In genomic region chr6:35294308-35294945, GRCh38 we compare ENCODE assay signal across 9 cellular contexts. TPM values are rescaled to one million over a fixed set of nuclear protein-coding genes. Genes with fewer than 3 reads are reported as not detected.
DNase-seq lines count a peak whose midpoint lies in the region; TF ChIP-seq lines count a peak whose summit lies in the region.
"Had no signal": no experiment of that assay in that cellular context is flagged by ENCODE, and none has a peak within 500 bp of the region (broad histone marks: within the 10 kb centered on the region; RNA-seq: fewer than 3 reads in every experiment).

No MANE protein-coding gene starts in this region.

- H3K4me3 ChIP-seq in A673 (ENCODE audit: low read depth, low read length, poor library complexity, severe bottlenecking) = no peak overlapping the region
- H3K4me3 ChIP-seq in GM12875 (ENCODE audit: low read depth, low read length) = no peak overlapping the region
- no peak overlapping the region for H3K4me3 ChIP-seq in fibroblast of the aortic adventitia (ENCODE audit: low read depth, low read length)
- no peak overlapping the region for H3K4me3 ChIP-seq in ovary

- WGBS in ovary, 3 donors = 56 to 61% (median 57%) methylated on average over 10 of the region's 10 CpGs

- H3K27me3 ChIP-seq in A673 (replicated peaks; ENCODE audit: insufficient read depth, low read depth, low read length, poor library complexity) (no peaks in the 10 kb centered on the region), ovary (no peaks in the 10 kb centered on the region)

- CTCF ChIA-PET in A673 (lab: Charles Lee) = interaction anchor here (1.0 kb wide), 1 partner anchor 155 kb away, joined by 3 read pairs; no protein-coding TSS in a partner anchor

- no TSS peak for BruUV-seq in A673 (replicated peaks; lab: Mats Ljungman, UMichigan)

- POLR2A ChIA-PET in A673 (lab: Charles Lee; ENCODE audit: low non-redundant PET) = no interaction called here

- H3K9me3 ChIP-seq in A673 (ENCODE audit: low read depth, low read length, poor library complexity, severe bottlenecking) (no peaks in the 10 kb centered on the region), ovary (no peaks in the 10 kb centered on the region)

- no peak overlapping the region for H3K27ac ChIP-seq in A673 (ENCODE audit: low read depth, low read length, poor library complexity, severe bottlenecking)
- H3K27ac ChIP-seq in ovary = no peak overlapping the region
- H3K27ac ChIP-seq: epithelial cell of prostate had no signal

- H3K36me3 ChIP-seq in A673 (ENCODE audit: insufficient read depth, low read length, poor library complexity, severe bottlenecking) = peaks cover 16% of the 10 kb centered on the region
- H3K36me3 ChIP-seq in ovary = no peaks in the 10 kb centered on the region

- TF ChIP-seq POLR2A in ovary (IDR thresholded peaks at IDR 0.05) = no peak

- TF ChIP-seq EP300 in ovary (IDR thresholded peaks at IDR 0.05) = no peak

- DNase-seq in A673 (ENCODE audit: low spot score) = peak; percentile 48
- DNase-seq in NCI-H345 treated with DMSO at 0.1 percent for 48 hours (lab: John Stamatoyannopoulos, UW; ENCODE audit: unreplicated experiment) = peak; percentile 4
- DNase-seq in activated CD8-positive, alpha-beta memory T cell treated with anti-CD3 and anti-CD28 coated beads, Interleukin-2, amount 50 U/mL, for 4 hours = peak; percentile 51
- DNase-seq in fibroblast of the aortic adventitia (ENCODE audit: low read depth) = peak; percentile 39
- DNase-seq in ovary = peak in 1 of 5 donors; percentile 4
- DNase-seq in NCI-H1048 (lab: John Stamatoyannopoulos, UW) = no peak
- DNase-seq in GM19238 (ENCODE audit: insufficient read length, low spot score) = no peak

- H3K4me1 ChIP-seq in A673 (ENCODE audit: insufficient read depth, low read length, poor library complexity, severe bottlenecking) (no peaks in the 10 kb centered on the region), ovary (ENCODE audit: insufficient read depth) (peaks cover 4% of the 10 kb centered on the region)

- intact Hi-C loops in A673 (cut with micrococcal nuclease; ENCODE audit: unreplicated experiment) (loop anchor here (1.0 kb wide), 1 partner anchor 155 kb away; no protein-coding TSS in a partner anchor), ovary (cut with DNase I) (no loop called here)

- TF ChIP-seq CTCF in A673 (conservative IDR thresholded peaks at IDR 0.05; ENCODE audit: low read depth, low read length) = peak; percentile 78
- peak; percentile 84 for TF ChIP-seq CTCF in GM12875 (IDR thresholded peaks at IDR 0.05; ENCODE audit: borderline replicate concordance, insufficient read depth, low read depth, low read length)
- TF ChIP-seq CTCF in fibroblast of the aortic adventitia (IDR thresholded peaks at IDR 0.05; ENCODE audit: insufficient read depth, low read length) = peak; percentile 74
- peak in 2 of 3 donors; percentile 23 to 37 for TF ChIP-seq CTCF in ovary (IDR thresholded peaks at IDR 0.05)

RNA-seq across cellular contexts. Expression of gene DEF6, which starts 3.2 kb away (rescaled TPM):
- total RNA-seq in A673 (2021) = 0.37 and 0.44 TPM in 2 replicates
- total RNA-seq in fibroblast of the aortic adventitia (ENCODE audit: low replicate concordance) = 0.18 and 1.1 TPM in 2 replicates
- total RNA-seq in ovary = 1 to 10 TPM; 2.3 to 6.6 (median 3.1) TPM
- 1 to 10 TPM; 1.5 to 2.7 TPM for polyA plus RNA-seq in ovary

RNA-seq across cellular contexts. Expression of gene ZNF76, which starts 34.9 kb away (rescaled TPM):
- total RNA-seq in A673 (2021) (28.7 and 36.0 TPM in 2 replicates), fibroblast of the aortic adventitia (ENCODE audit: low replicate concordance) (5.9 and 18.4 TPM in 2 replicates), ovary (10 to 100 TPM; 36.0 to 55.0 (median 47.9) TPM)
- 10 to 100 TPM; 17.0 to 33.8 TPM for polyA plus RNA-seq in ovary

RNA-seq across cellular contexts. Expression of gene PPARD, which starts 47.9 kb away (rescaled TPM):
- total RNA-seq in A673 (2021) = 13.8 and 15.4 TPM in 2 replicates
- total RNA-seq in fibroblast of the aortic adventitia (ENCODE audit: low replicate concordance) = 1.3 and 10.4 TPM in 2 replicates
- total RNA-seq in ovary = 10 to 100 TPM in 6 of 7 donors, 1 to 10 TPM in 1; 7.9 to 55.9 (median 25.9) TPM
- polyA plus RNA-seq in ovary = 10 to 100 TPM in 1 of 2 donors, 1 to 10 TPM in 1; 8.2 to 22.3 TPM

Comparison
In these comparisons a context has a peak if more than half of its experiments do, and no peak if none do; other contexts are left out.
1. DNase-seq: peak in A673 (single experiment), NCI-H345 treated with DMSO at 0.1 percent for 48 hours (single experiment), activated CD8-positive, alpha-beta memory T cell treated with anti-CD3 and anti-CD28 coated beads, Interleukin-2, amount 50 U/mL, for 4 hours (single experiment) and fibroblast of the aortic adventitia (single experiment); none in NCI-H1048 (single experiment) and GM19238 (single experiment).
2. CTCF ChIP-seq: peak in every context shown above with its lines; median percentile 84 in GM12875; 78 in A673; 74 in fibroblast of the aortic adventitia; 30 in ovary.